In the genomic region with DNA sequence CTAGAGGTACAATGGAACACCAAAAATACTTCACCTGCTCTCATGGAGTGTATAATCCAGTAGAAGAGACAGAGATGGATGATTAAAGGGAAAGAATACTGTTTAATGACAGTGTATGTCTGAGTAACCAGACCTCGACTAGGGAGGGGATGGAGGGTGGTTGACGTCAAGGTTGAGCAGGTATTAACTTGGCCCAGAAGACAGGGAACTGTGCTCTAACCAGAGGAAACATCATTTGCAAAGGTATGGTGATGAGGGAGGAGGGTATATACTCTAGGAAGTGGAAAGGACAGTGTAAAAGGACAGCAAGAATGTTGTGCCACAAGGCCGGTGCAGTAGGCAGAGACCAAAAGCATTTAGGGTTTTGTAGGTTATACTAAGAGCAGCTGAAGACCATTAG, we compare ENCODE assay signal across 10 cellular contexts. TPM values are rescaled to one million over a fixed set of nuclear protein-coding genes. Genes with fewer than 3 reads are reported as not detected.
DNase-seq lines count a peak whose midpoint lies in the region; ATAC-seq and TF ChIP-seq lines count a peak whose summit lies in the region.
"Had no signal": no experiment of that assay in that cellular context is flagged by ENCODE, and none has a peak within 500 bp of the region (broad histone marks: within the 10 kb centered on the region; RNA-seq: fewer than 3 reads in every experiment).

No MANE protein-coding gene starts in this region.

- peak overlapping the region; percentile 88 for H3K4me3 Mint-ChIP-seq in activated T-helper 1 cell treated with anti-CD3 and anti-CD28 coated beads, Interleukin-12 subunit alpha, Interleukin-12 subunit beta, Interleukin-2, Interleukin-4 antibody, amounts not matched to agents 30 ng/mL and 10 ng/mL and 1 ng/mL, durations not matched to agents 14 hours and 24 hours and 36 hours
- H3K4me3 Mint-ChIP-seq: mesothelial cell of epicardium had no signal

- H3K4me1 ChIP-seq in prostate gland (replicated peaks) (no peaks in the 10 kb centered on the region), left ventricle myocardium inferior (peaks cover 36% of the 10 kb centered on the region)

- no peaks in the 10 kb centered on the region for H3K27me3 ChIP-seq in prostate gland (replicated peaks; ENCODE audit: insufficient read depth)
- no peaks in the 10 kb centered on the region for H3K27me3 ChIP-seq in left ventricle myocardium inferior (ENCODE audit: low read depth)

- H3K9me3 Mint-ChIP-seq in activated T-helper 1 cell treated with anti-CD3 and anti-CD28 coated beads, Interleukin-12 subunit alpha, Interleukin-12 subunit beta, Interleukin-2, Interleukin-4 antibody, amounts not matched to agents 30 ng/mL and 10 ng/mL and 1 ng/mL, durations not matched to agents 14 hours and 24 hours and 36 hours = no peaks in the 10 kb centered on the region

- ATAC-seq in GM18498 (IDR thresholded peaks at IDR 0.05; ENCODE audit: unreplicated experiment) (peak; percentile 18), HG02610 (IDR thresholded peaks at IDR 0.05; ENCODE audit: unreplicated experiment) (peak; percentile 29), GM19397 (IDR thresholded peaks at IDR 0.05; ENCODE audit: unreplicated experiment) (no peak)

- H3K9me3 ChIP-seq in prostate gland = no peaks in the 10 kb centered on the region
- no peaks in the 10 kb centered on the region for H3K9me3 ChIP-seq in left ventricle myocardium inferior (replicated peaks)

- H3K36me3 ChIP-seq in prostate gland (no peaks in the 10 kb centered on the region), left ventricle myocardium inferior (peaks cover 6% of the 10 kb centered on the region)

- H3K36me3 Mint-ChIP-seq in activated T-helper 1 cell treated with anti-CD3 and anti-CD28 coated beads, Interleukin-12 subunit alpha, Interleukin-12 subunit beta, Interleukin-2, Interleukin-4 antibody, amounts not matched to agents 30 ng/mL and 10 ng/mL and 1 ng/mL, durations not matched to agents 14 hours and 24 hours and 36 hours (ENCODE audit: low read depth) = peaks cover 33% of the 10 kb centered on the region

- no peak for TF ChIP-seq POLR2A in prostate gland (IDR thresholded peaks at IDR 0.05)

- no peak for DNase-seq in activated T-helper 1 cell treated with anti-CD3 and anti-CD28 coated beads, Interleukin-12 subunit alpha, Interleukin-12 subunit beta, Interleukin-2, Interleukin-4 antibody, amounts not matched to agents 30 ng/mL and 10 ng/mL and 1 ng/mL, durations not matched to agents 14 hours and 24 hours and 36 hours (ENCODE audit: low spot score)
- DNase-seq in prostate gland (ENCODE audit: low spot score) (no peak), left ventricle myocardium inferior (no peak), 8988T (no peak)

- peak overlapping the region; percentile 5 to 98 for H3K27ac ChIP-seq in prostate gland
- H3K27ac ChIP-seq in left ventricle myocardium inferior (replicated peaks) = no peak overlapping the region

- peaks cover 42% of the 10 kb centered on the region for H3K4me1 Mint-ChIP-seq in activated T-helper 1 cell treated with anti-CD3 and anti-CD28 coated beads, Interleukin-12 subunit alpha, Interleukin-12 subunit beta, Interleukin-2, Interleukin-4 antibody, amounts not matched to agents 30 ng/mL and 10 ng/mL and 1 ng/mL, durations not matched to agents 14 hours and 24 hours and 36 hours (ENCODE audit: low read depth)

- 73% methylated on average over 3 of the region's 3 CpGs for WGBS in prostate gland

- no peaks in the 10 kb centered on the region for H3K27me3 Mint-ChIP-seq in activated T-helper 1 cell treated with anti-CD3 and anti-CD28 coated beads, Interleukin-12 subunit alpha, Interleukin-12 subunit beta, Interleukin-2, Interleukin-4 antibody, amounts not matched to agents 30 ng/mL and 10 ng/mL and 1 ng/mL, durations not matched to agents 14 hours and 24 hours and 36 hours (ENCODE audit: insufficient read depth)

- peak overlapping the region; percentile 66 for H3K27ac Mint-ChIP-seq in activated T-helper 1 cell treated with anti-CD3 and anti-CD28 coated beads, Interleukin-12 subunit alpha, Interleukin-12 subunit beta, Interleukin-2, Interleukin-4 antibody, amounts not matched to agents 30 ng/mL and 10 ng/mL and 1 ng/mL, durations not matched to agents 14 hours and 24 hours and 36 hours
- H3K27ac Mint-ChIP-seq: mesothelial cell of epicardium had no signal

- H3K4me3 ChIP-seq in prostate gland (peak overlapping the region in 1 of 2 donors; percentile 95), left ventricle myocardium inferior (no peak overlapping the region)

- intact Hi-C loops in activated T-helper 1 cell treated with anti-CD3 and anti-CD28 coated beads, Interleukin-12 subunit alpha, Interleukin-12 subunit beta, Interleukin-2, Interleukin-4 antibody, amounts not matched to agents 30 ng/mL and 10 ng/mL and 1 ng/mL, durations not matched to agents 14 hours and 24 hours and 36 hours (cut with micrococcal nuclease) = loop anchor here (2.0 to 10.0 kb wide), 5 partner anchors 15 to 628 kb away; a partner anchor contains a TSS
- intact Hi-C loops in prostate gland (cut with DNase I) (loop anchor here (1.0 to 10.0 kb wide), 3 partner anchors 8 to 645 kb away; a partner anchor contains a TSS), left ventricle myocardium inferior (cut with micrococcal nuclease) (no loop called here)

- TF ChIP-seq CTCF in prostate gland (IDR thresholded peaks at IDR 0.05) = no peak
- TF ChIP-seq CTCF in left ventricle myocardium inferior (IDR thresholded peaks at IDR 0.05; ENCODE audit: borderline replicate concordance) = no peak

RNA-seq across cellular contexts. Expression of a gene that starts 2.9 kb away (rescaled TPM):
- 29.6 and 31.6 TPM in 2 replicates for total RNA-seq in activated T-helper 1 cell treated with anti-CD3 and anti-CD28 coated beads, Interleukin-12 subunit alpha, Interleukin-12 subunit beta, Interleukin-2, Interleukin-4 antibody, amounts not matched to agents 30 ng/mL and 10 ng/mL and 1 ng/mL, durations not matched to agents 14 hours and 24 hours and 36 hours
- total RNA-seq in prostate gland (10 to 100 TPM; 52.3 to 85.6 TPM), left ventricle myocardium inferior (25.3 TPM)

RNA-seq across cellular contexts. Expression of a gene that starts 33.9 kb away (rescaled TPM):
- total RNA-seq in activated T-helper 1 cell treated with anti-CD3 and anti-CD28 coated beads, Interleukin-12 subunit alpha, Interleukin-12 subunit beta, Interleukin-2, Interleukin-4 antibody, amounts not matched to agents 30 ng/mL and 10 ng/mL and 1 ng/mL, durations not matched to agents 14 hours and 24 hours and 36 hours = not detected in 2 replicates
- total RNA-seq in prostate gland (1 to 10 TPM; 1.8 to 6.2 TPM), left ventricle myocardium inferior (1.9 TPM)
- total RNA-seq: endothelial cell of umbilical vein, HT1080 had no signal
